Comparison of ENCODE assay signal across 12 cellular contexts in the genomic region with DNA sequence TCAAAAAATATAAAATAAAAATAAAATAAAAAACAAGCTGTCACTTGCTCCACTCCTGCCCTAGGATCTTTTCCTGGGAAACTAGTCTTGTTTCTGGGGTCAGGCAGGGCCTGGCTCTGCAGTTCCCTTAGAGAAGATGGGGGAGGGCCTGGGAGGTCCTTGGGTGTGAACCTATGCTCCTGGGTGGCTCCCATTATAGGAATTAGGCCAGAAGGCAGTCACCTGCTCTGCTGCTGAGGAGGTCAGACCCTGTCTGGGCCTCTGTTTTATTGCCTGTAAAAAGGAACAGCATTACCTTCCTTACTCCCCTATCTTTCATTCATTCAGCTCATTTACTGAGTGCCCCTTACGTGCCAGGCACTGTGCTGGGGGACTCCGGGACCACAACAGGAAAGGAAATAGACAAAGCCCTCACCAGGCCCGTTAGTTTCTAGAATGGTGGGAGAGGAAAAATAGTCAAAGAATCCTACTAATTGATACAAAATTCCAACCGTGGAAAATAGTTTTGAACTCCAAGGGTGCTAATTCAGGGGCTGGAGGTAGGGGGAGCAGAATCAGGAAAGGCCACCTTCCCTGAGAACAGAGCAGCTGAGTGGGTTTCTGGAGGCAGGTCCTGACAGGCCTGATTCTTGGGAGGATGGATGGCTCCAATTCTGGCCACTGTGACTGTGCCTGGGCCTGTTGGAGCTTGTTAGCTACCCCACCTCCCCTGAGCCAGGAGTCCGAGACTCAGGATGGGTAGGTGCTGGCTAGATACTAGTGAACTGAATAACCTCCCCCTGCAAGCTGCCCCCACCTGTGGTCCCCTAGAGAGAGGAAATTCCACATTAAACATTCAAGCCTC. TPM values are rescaled to one million over a fixed set of nuclear protein-coding genes. Genes with fewer than 3 reads are reported as not detected.
DNase-seq lines count a peak whose midpoint lies in the region; ATAC-seq and TF ChIP-seq lines count a peak whose summit lies in the region.
"Had no signal": no experiment of that assay in that cellular context is flagged by ENCODE, and none has a peak within 500 bp of the region (broad histone marks: within the 10 kb centered on the region; RNA-seq: fewer than 3 reads in every experiment).

No MANE protein-coding gene starts in this region.

- H3K27me3 Mint-ChIP-seq in CD8-positive, alpha-beta memory T cell, result peaks cover 10 to 13% of the 10 kb centered on the region in 2 donors
- H3K27me3 Mint-ChIP-seq in HFFc6 (ENCODE audit: insufficient read depth), result peaks cover 29% of the 10 kb centered on the region

- peaks cover 6 to 16% (median 14%) of the 10 kb centered on the region in 3 donors for H3K4me1 Mint-ChIP-seq in CD8-positive, alpha-beta memory T cell
- H3K4me1 Mint-ChIP-seq in HFFc6 (ENCODE audit: low read depth), result no peaks in the 10 kb centered on the region

- no peaks in the 10 kb centered on the region for H3K9me3 Mint-ChIP-seq in CD8-positive, alpha-beta memory T cell
- H3K9me3 Mint-ChIP-seq in HFFc6, result no peaks in the 10 kb centered on the region
- H3K9me3 Mint-ChIP-seq: activated naive CD4-positive, alpha-beta T cell treated with anti-CD3 and anti-CD28 coated beads, Interleukin-2, amount 50 U/mL, for 72 hours had no signal

- no peak overlapping the region for H3K9ac ChIP-seq in iPS-15b (ENCODE audit: low read depth, low read length)

- no peak for DNase-seq in CD8-positive, alpha-beta memory T cell
- DNase-seq in HFFc6 (no peak), RWPE1 (ENCODE audit: low spot score) (peak; percentile 97), hepatic stellate cell (ENCODE audit: low spot score) (no peak), left lobe of liver (ENCODE audit: low spot score) (no peak), SW 1271 (lab: John Stamatoyannopoulos, UW) (no peak), foreskin fibroblast (no peak)
- DNase-seq: activated CD4-positive, alpha-beta T cell treated with anti-CD3 and anti-CD28 coated beads for 1 hour had no signal

- CTCF ChIA-PET in CD8-positive, alpha-beta memory T cell (lab: Charles Lee), result interaction anchor here (0.5 to 6.0 kb wide), 4 partner anchors 10 to 50 kb away, joined by 3 to 33 read pairs (median 3); partner anchors contain the start of gene POLDIP2
- CTCF ChIA-PET in RWPE1 (lab: Yijun Ruan, JAX), result interaction anchor here (0.6 to 1.7 kb wide), 3 partner anchors 10 to 924 kb away, joined by 3 to 9 read pairs (median 3); no protein-coding TSS in a partner anchor

- no peaks in the 10 kb centered on the region for H3K9me3 ChIP-seq in CD8-positive, alpha-beta memory T cell (ENCODE audit: low read length)
- H3K9me3 ChIP-seq in iPS-15b (ENCODE audit: control insufficient read depth, insufficient read depth, low read length), result no peaks in the 10 kb centered on the region

- H3K36me3 ChIP-seq in CD8-positive, alpha-beta memory T cell (ENCODE audit: insufficient read depth, low read length), result no peaks in the 10 kb centered on the region
- H3K36me3 ChIP-seq in iPS-15b (ENCODE audit: control insufficient read depth, insufficient read depth, low read length), result no peaks in the 10 kb centered on the region

- H3K4me1 ChIP-seq in CD8-positive, alpha-beta memory T cell (ENCODE audit: insufficient read depth, low read length), result peaks cover 6% of the 10 kb centered on the region
- H3K4me1 ChIP-seq in iPS-15b (ENCODE audit: control insufficient read depth, insufficient read depth, low read length), result peaks cover 52% of the 10 kb centered on the region

- H3K27me3 ChIP-seq in CD8-positive, alpha-beta memory T cell (ENCODE audit: insufficient read depth, low read length, poor library complexity, severe bottlenecking), result no peaks in the 10 kb centered on the region
- H3K27me3 ChIP-seq in iPS-15b (ENCODE audit: control insufficient read depth, insufficient read depth, low read length), result peaks cover 42% of the 10 kb centered on the region

- POLR2A ChIA-PET in CD8-positive, alpha-beta memory T cell (lab: Charles Lee), result no interaction called here
- POLR2A ChIA-PET in RWPE1 (lab: Yijun Ruan, JAX; ENCODE audit: low non-redundant PET), result interaction anchor here (0.8 kb wide), 1 partner anchor 11 kb away, joined by 3 read pairs; no protein-coding TSS in a partner anchor

- peak overlapping the region in 1 of 8 donors; percentile 52 for H3K27ac Mint-ChIP-seq in CD8-positive, alpha-beta memory T cell
- no peak overlapping the region for H3K27ac Mint-ChIP-seq in HFFc6

- H3K4me3 ChIP-seq in CD8-positive, alpha-beta memory T cell (ENCODE audit: low read length), result no peak overlapping the region
- peak overlapping the region; percentile 13 for H3K4me3 ChIP-seq in iPS-15b (ENCODE audit: low read depth, low read length)
- no peak overlapping the region for H3K4me3 ChIP-seq in foreskin fibroblast (ENCODE audit: low read depth in 1 of 2, low read length in 2 of 2)

- ATAC-seq in left lobe of liver, result no peak

- no peak overlapping the region for H3K27ac ChIP-seq in CD8-positive, alpha-beta memory T cell (ENCODE audit: low read depth, low read length)
- H3K27ac ChIP-seq in RWPE1, result peak overlapping the region; percentile 90

- TF ChIP-seq CTCF in HFFc6 (IDR thresholded peaks at IDR 0.05) (peak; percentile 32; the same call in 1 of the 2 replicates), RWPE1 (conservative IDR thresholded peaks at IDR 0.05; ENCODE audit: low read depth) (0 out of 2 replicates have a peak, but pooled peaks have one; percentile 11), foreskin fibroblast (IDR thresholded peaks at IDR 0.05; ENCODE audit: low read depth, low read length) (no peak)

- no peaks in the 10 kb centered on the region for H3K36me3 Mint-ChIP-seq in CD8-positive, alpha-beta memory T cell
- H3K36me3 Mint-ChIP-seq in HFFc6 (ENCODE audit: low read depth), result no peaks in the 10 kb centered on the region
- H3K36me3 Mint-ChIP-seq: activated naive CD4-positive, alpha-beta T cell treated with anti-CD3 and anti-CD28 coated beads, Interleukin-2, amount 50 U/mL, for 72 hours had no signal

- peak overlapping the region in 5 of 7 donors; percentile 44 to 85 (median 56) for H3K4me3 Mint-ChIP-seq in CD8-positive, alpha-beta memory T cell
- no peak overlapping the region for H3K4me3 Mint-ChIP-seq in HFFc6

RNA-seq across cellular contexts. Expression of gene SLC46A1, which starts 1.3 kb away (rescaled TPM):
- 1 to 10 TPM; 5.6 to 6.0 TPM for total RNA-seq in CD8-positive, alpha-beta memory T cell
- polyA plus RNA-seq in CD8-positive, alpha-beta memory T cell, result 6.3 TPM
- total RNA-seq in HFFc6 (2021; fragmentation: NEBNext Ultra II Directional; extraction: Animal tissue kit (Norgen Biotek cat#: 25700)), result 1 to 10 TPM; 4.3 to 6.7 (median 6.4) TPM
- total RNA-seq in left lobe of liver, result 46.2 TPM

RNA-seq across cellular contexts. Expression of gene SARM1, which starts 35.9 kb away (rescaled TPM):
- total RNA-seq in CD8-positive, alpha-beta memory T cell, result 10 to 100 TPM; 35.3 to 37.0 TPM
- 8.5 TPM for polyA plus RNA-seq in CD8-positive, alpha-beta memory T cell
- total RNA-seq in HFFc6 (2021; fragmentation: NEBNext Ultra II Directional; extraction: Animal tissue kit (Norgen Biotek cat#: 25700)), result 10 to 100 TPM; 15.1 to 18.9 (median 16.8) TPM
- 5.8 TPM for total RNA-seq in left lobe of liver

RNA-seq across cellular contexts. Expression of gene VTN, which starts 37.2 kb away (rescaled TPM):
- total RNA-seq in CD8-positive, alpha-beta memory T cell, result under 1 TPM; 0.18 to 0.57 TPM
- not detected for polyA plus RNA-seq in CD8-positive, alpha-beta memory T cell
- total RNA-seq in HFFc6 (2021; fragmentation: NEBNext Ultra II Directional; extraction: Animal tissue kit (Norgen Biotek cat#: 25700)), result under 1 TPM; 0.36 to 0.76 (median 0.60) TPM
- 3,241 TPM for total RNA-seq in left lobe of liver

RNA-seq across cellular contexts. Expression of gene SEBOX, which starts 42.4 kb away (rescaled TPM):
- total RNA-seq in CD8-positive, alpha-beta memory T cell, result not detected
- not detected for polyA plus RNA-seq in CD8-positive, alpha-beta memory T cell
- total RNA-seq in HFFc6 (2021; fragmentation: NEBNext Ultra II Directional; extraction: Animal tissue kit (Norgen Biotek cat#: 25700)), result not detected
- not detected for total RNA-seq in left lobe of liver
- total RNA-seq: activated naive CD4-positive, alpha-beta T cell treated with anti-CD3 and anti-CD28 coated beads, Interleukin-2, amount 50 U/mL, for 72 hours; osteocyte had no signal
- polyA plus RNA-seq: thymus had no signal

RNA-seq across cellular contexts. Expression of gene POLDIP2, which starts 50.0 kb away (rescaled TPM):
- 100 to 1,000 TPM; 134 to 135 TPM for total RNA-seq in CD8-positive, alpha-beta memory T cell
- 81.1 TPM for polyA plus RNA-seq in CD8-positive, alpha-beta memory T cell
- 100 to 1,000 TPM; 104 to 118 (median 106) TPM for total RNA-seq in HFFc6 (2021; fragmentation: NEBNext Ultra II Directional; extraction: Animal tissue kit (Norgen Biotek cat#: 25700))
- 119 TPM for total RNA-seq in left lobe of liver

Comparison
In these comparisons a context has a peak if more than half of its experiments do, and no peak if none do; other contexts are left out.
1. RNA of gene VTN, which starts 37.2 kb away (total RNA-seq): 3,241 TPM in left lobe of liver (single experiment); 0.36 to 0.76 TPM in HFFc6 and 0.18 to 0.57 TPM in CD8-positive, alpha-beta memory T cell; every median in the first group is over 1,000 times any median in the second.